ENCODE assay signal across 12 cellular contexts in the genomic region with DNA sequence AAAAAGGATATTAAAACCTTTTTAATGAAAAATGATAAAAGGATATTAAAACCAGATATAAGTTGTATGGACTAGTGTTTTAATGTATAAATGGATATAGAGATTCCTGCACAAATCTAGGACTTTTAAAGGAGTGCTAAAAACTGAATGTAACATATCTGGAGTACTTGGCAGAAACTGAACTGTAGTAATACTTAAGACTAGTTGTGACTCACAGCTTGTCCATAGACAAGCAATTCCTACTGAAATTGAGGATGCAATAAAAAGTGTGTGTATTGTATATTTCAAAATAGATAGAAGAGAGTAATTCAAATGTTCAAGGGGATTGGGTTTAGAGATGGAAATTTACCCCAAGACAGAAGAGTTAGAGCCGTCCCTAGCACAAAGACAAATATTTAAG.
"Had no signal": no experiment of that assay in that cellular context is flagged by ENCODE, and none has a peak within 500 bp of the region (broad histone marks: within the 10 kb centered on the region; RNA-seq: fewer than 3 reads in every experiment).

No MANE protein-coding gene starts in this region.

- H3K4me3 ChIP-seq: gastrocnemius medialis, thyroid gland had no signal

- H3K36me3 ChIP-seq: gastrocnemius medialis, thyroid gland had no signal

- DNase-seq: activated CD4-positive, alpha-beta T cell treated with anti-CD3 and anti-CD28 coated beads, Interleukin-2, amount 10 ng/mL, durations not matched to agents 24 days and 14 days; activated naive CD4-positive, alpha-beta T cell treated with Interleukin-2 at 50 U/mL for 16 hours; activated naive CD8-positive, alpha-beta T cell treated with anti-CD3 and anti-CD28 coated beads, Interleukin-2, amount 50 U/mL, for 24 hours; gastrocnemius medialis; kidney glomerular epithelial cell; small intestine; thyroid gland had no signal

- H3K27me3 ChIP-seq: gastrocnemius medialis, thyroid gland had no signal

- ATAC-seq: activated naive CD8-positive, alpha-beta T cell treated with anti-CD3 and anti-CD28 coated beads, Interleukin-2, amount 50 U/mL, for 24 hours; gastrocnemius medialis; stimulated activated effector memory CD8-positive, alpha-beta T cell treated with anti-CD3 and anti-CD28 coated beads, Interleukin-12 subunit alpha, Interleukin-12 subunit beta, amount 100 ng/mL, for 72 hours; WTC11 had no signal

- H3K9me3 ChIP-seq: gastrocnemius medialis, thyroid gland had no signal

- H3K4me3 Mint-ChIP-seq: activated CD4-positive, alpha-beta T cell treated with anti-CD3 and anti-CD28 coated beads, Interleukin-2, amount 10 ng/mL, durations not matched to agents 24 days and 14 days; activated naive CD8-positive, alpha-beta T cell treated with anti-CD3 and anti-CD28 coated beads, Interleukin-2, amount 50 U/mL, for 24 hours; central memory CD8-positive, alpha-beta T cell; dendritic cell treated with granulocyte-macrophage colony-stimulating factor and Interleukin-4, amounts not matched to agents 40 ng/mL and 50 ng/mL, for 4 days; neural crest cell; stimulated activated effector memory CD8-positive, alpha-beta T cell treated with anti-CD3 and anti-CD28 coated beads, Interleukin-12 subunit alpha, Interleukin-12 subunit beta, amount 100 ng/mL, for 72 hours; WTC11 had no signal

- H3K27me3 Mint-ChIP-seq: activated CD4-positive, alpha-beta T cell treated with anti-CD3 and anti-CD28 coated beads, Interleukin-2, amount 10 ng/mL, durations not matched to agents 24 days and 14 days; activated naive CD8-positive, alpha-beta T cell treated with anti-CD3 and anti-CD28 coated beads, Interleukin-2, amount 50 U/mL, for 24 hours; central memory CD8-positive, alpha-beta T cell; dendritic cell treated with granulocyte-macrophage colony-stimulating factor and Interleukin-4, amounts not matched to agents 40 ng/mL and 50 ng/mL, for 4 days had no signal

- H3K27ac ChIP-seq: gastrocnemius medialis, thyroid gland had no signal

- H3K36me3 Mint-ChIP-seq: WTC11 had no signal

- H3K9me3 Mint-ChIP-seq: activated CD4-positive, alpha-beta T cell treated with anti-CD3 and anti-CD28 coated beads, Interleukin-2, amount 10 ng/mL, durations not matched to agents 24 days and 14 days; activated naive CD8-positive, alpha-beta T cell treated with anti-CD3 and anti-CD28 coated beads, Interleukin-2, amount 50 U/mL, for 24 hours; central memory CD8-positive, alpha-beta T cell; dendritic cell treated with granulocyte-macrophage colony-stimulating factor and Interleukin-4, amounts not matched to agents 40 ng/mL and 50 ng/mL, for 4 days; neural crest cell; stimulated activated effector memory CD8-positive, alpha-beta T cell treated with anti-CD3 and anti-CD28 coated beads, Interleukin-12 subunit alpha, Interleukin-12 subunit beta, amount 100 ng/mL, for 72 hours; WTC11 had no signal

- H3K27ac Mint-ChIP-seq: activated CD4-positive, alpha-beta T cell treated with anti-CD3 and anti-CD28 coated beads, Interleukin-2, amount 10 ng/mL, durations not matched to agents 24 days and 14 days; activated naive CD8-positive, alpha-beta T cell treated with anti-CD3 and anti-CD28 coated beads, Interleukin-2, amount 50 U/mL, for 24 hours; dendritic cell treated with granulocyte-macrophage colony-stimulating factor and Interleukin-4, amounts not matched to agents 40 ng/mL and 50 ng/mL, for 4 days; stimulated activated effector memory CD8-positive, alpha-beta T cell treated with anti-CD3 and anti-CD28 coated beads, Interleukin-12 subunit alpha, Interleukin-12 subunit beta, amount 100 ng/mL, for 72 hours; WTC11 had no signal

- H3K4me1 Mint-ChIP-seq: central memory CD8-positive, alpha-beta T cell had no signal
